5 cellular contexts compared by ENCODE assay signal in genomic region chr9:33808635-33809322, GRCh38. TPM values are rescaled to one million over a fixed set of nuclear protein-coding genes. Genes with fewer than 3 reads are reported as not detected.
"Had no signal": no experiment of that assay in that cellular context is flagged by ENCODE, and none has a peak within 500 bp of the region (broad histone marks: within the 10 kb centered on the region; RNA-seq: fewer than 3 reads in every experiment).

No MANE protein-coding gene starts in this region.

RNA-seq across cellular contexts. Expression of gene PRSS3, which starts 13.4 kb away (rescaled TPM):
- total RNA-seq: mesenteric fat pad, mononuclear cell, thyroid gland had no signal
- polyA plus RNA-seq: naive thymus-derived CD4-positive, alpha-beta T cell; neural cell had no signal
